Comparison of ENCODE assay signal across 37 cellular contexts in the genomic region with DNA sequence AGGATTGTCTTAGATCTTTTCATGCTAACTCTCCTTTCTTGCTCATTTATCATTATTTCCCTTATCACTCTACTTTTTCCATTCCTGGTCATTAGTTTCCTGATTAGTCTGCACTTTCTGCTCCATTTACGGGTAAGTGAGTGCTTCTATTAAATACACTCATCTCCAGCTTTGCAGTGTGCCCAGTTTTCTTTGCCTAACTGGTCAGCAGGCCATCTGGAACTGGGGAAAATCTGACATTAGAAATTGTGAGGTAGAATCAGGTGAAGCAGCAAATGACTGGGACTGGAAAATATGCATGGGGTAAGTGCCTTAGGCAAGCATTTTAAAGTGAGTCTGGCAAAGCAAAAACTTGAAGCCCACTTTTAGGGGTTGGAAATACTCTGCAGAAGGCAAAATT. TPM values are rescaled to one million over a fixed set of nuclear protein-coding genes. Genes with fewer than 3 reads are reported as not detected.
"Had no signal": no experiment of that assay in that cellular context is flagged by ENCODE, and none has a peak within 500 bp of the region (broad histone marks: within the 10 kb centered on the region; RNA-seq: fewer than 3 reads in every experiment).

No MANE protein-coding gene starts in this region.

- DNase-seq: colonic mucosa; effector CD8-positive, alpha-beta T cell; endodermal cell; foreskin fibroblast; gastrocnemius medialis; heart left ventricle; left cardiac atrium; left lung; mammary epithelial cell; mesendoderm; midbrain; naive thymus-derived CD4-positive, alpha-beta T cell; nephron progenitor cell; occipital lobe; ovary; posterior cingulate gyrus; psoas muscle; right cardiac atrium; sigmoid colon; stimulated activated CD4-positive, alpha-beta T cell treated with anti-CD3 and anti-CD28 coated beads, Interleukin-2, amount 100 ng/mL, for 24 hours; stimulated activated CD4-positive, alpha-beta T cell treated with anti-CD3 and anti-CD28 coated beads, Interleukin-4, amount 100 ng/mL, for 24 hours; stimulated activated naive CD4-positive, alpha-beta T cell treated with Interleukin-2 at 50 U/mL for 16 hours; substantia nigra; testis; upper lobe of right lung; uterus had no signal

- H3K36me3 ChIP-seq: colonic mucosa, gastrocnemius medialis, heart left ventricle, left lung, ovary, sigmoid colon, tibial nerve, upper lobe of right lung, uterus had no signal

- H3K27me3 ChIP-seq: colonic mucosa, gastrocnemius medialis, hepatocyte, ovary, sigmoid colon, testis, tibial nerve, upper lobe of right lung, uterus had no signal

- H3K4me3 ChIP-seq: colonic mucosa, gastrocnemius medialis, heart left ventricle, hepatocyte, left lung, ovary, psoas muscle, sigmoid colon, testis, tibial nerve, upper lobe of right lung, uterus had no signal

- ATAC-seq: esophagus mucosa; gastrocnemius medialis; heart left ventricle; left cardiac atrium; left lung; naive thymus-derived CD4-positive, alpha-beta T cell; psoas muscle; right cardiac atrium; stimulated activated effector memory CD8-positive, alpha-beta T cell treated with anti-CD3 and anti-CD28 coated beads, Interleukin-12 subunit alpha, Interleukin-12 subunit beta, amount 100 ng/mL, for 72 hours; upper lobe of right lung had no signal

- H3K4me3 Mint-ChIP-seq: dendritic cell treated with granulocyte-macrophage colony-stimulating factor and Interleukin-4, amounts not matched to agents 40 ng/mL and 50 ng/mL, for 4 days; endodermal cell; naive thymus-derived CD4-positive, alpha-beta T cell; nephron progenitor cell; stimulated activated effector memory CD8-positive, alpha-beta T cell treated with anti-CD3 and anti-CD28 coated beads, Interleukin-12 subunit alpha, Interleukin-12 subunit beta, amount 100 ng/mL, for 72 hours had no signal

- H2AFZ ChIP-seq: hepatocyte had no signal

- H3K79me2 ChIP-seq: hepatocyte had no signal

- H3K27ac ChIP-seq: colonic mucosa, epithelial cell of prostate, gastrocnemius medialis, heart left ventricle, hepatocyte, left lung, ovary, psoas muscle, sigmoid colon, testis, tibial nerve, upper lobe of right lung, uterus had no signal

- H3K4me1 ChIP-seq: colonic mucosa, gastrocnemius medialis, heart left ventricle, left lung, psoas muscle, sigmoid colon, testis, tibial nerve, upper lobe of right lung, uterus had no signal

- H3K9me3 ChIP-seq: colonic mucosa, gastrocnemius medialis, heart left ventricle, left lung, ovary, psoas muscle, sigmoid colon, testis, tibial nerve, upper lobe of right lung, uterus had no signal

- H3K27ac Mint-ChIP-seq: dendritic cell treated with granulocyte-macrophage colony-stimulating factor and Interleukin-4, amounts not matched to agents 40 ng/mL and 50 ng/mL, for 4 days; endodermal cell; naive thymus-derived CD4-positive, alpha-beta T cell; nephron progenitor cell; stimulated activated effector memory CD8-positive, alpha-beta T cell treated with anti-CD3 and anti-CD28 coated beads, Interleukin-12 subunit alpha, Interleukin-12 subunit beta, amount 100 ng/mL, for 72 hours had no signal

- H3K4me1 Mint-ChIP-seq: naive thymus-derived CD4-positive, alpha-beta T cell; nephron progenitor cell; stimulated activated effector memory CD8-positive, alpha-beta T cell treated with anti-CD3 and anti-CD28 coated beads, Interleukin-12 subunit alpha, Interleukin-12 subunit beta, amount 100 ng/mL, for 72 hours had no signal

- H3K9me3 Mint-ChIP-seq: dendritic cell treated with granulocyte-macrophage colony-stimulating factor and Interleukin-4, amounts not matched to agents 40 ng/mL and 50 ng/mL, for 4 days; nephron progenitor cell; stimulated activated effector memory CD8-positive, alpha-beta T cell treated with anti-CD3 and anti-CD28 coated beads, Interleukin-12 subunit alpha, Interleukin-12 subunit beta, amount 100 ng/mL, for 72 hours had no signal

- H3K4me2 ChIP-seq: hepatocyte had no signal

- H3K36me3 Mint-ChIP-seq: naive thymus-derived CD4-positive, alpha-beta T cell; stimulated activated effector memory CD8-positive, alpha-beta T cell treated with anti-CD3 and anti-CD28 coated beads, Interleukin-12 subunit alpha, Interleukin-12 subunit beta, amount 100 ng/mL, for 72 hours had no signal

RNA-seq across cellular contexts. Expression of a gene that starts 29.2 kb away (rescaled TPM):
- total RNA-seq: endodermal cell; esophagus mucosa; gastrocnemius medialis; glomerular endothelial cell; hepatocyte; kidney epithelial cell; left cardiac atrium; left lung; lower leg skin; mammary epithelial cell; mucosa of gallbladder; naive thymus-derived CD4-positive, alpha-beta T cell; occipital lobe; psoas muscle; renal cortical epithelial cell; right cardiac atrium; sigmoid colon; tibial nerve; upper lobe of right lung had no signal

RNA-seq across cellular contexts. Expression of a gene that starts 40.0 kb away (rescaled TPM):
- total RNA-seq: gastrocnemius medialis, tibial nerve had no signal
